In the genomic region with DNA sequence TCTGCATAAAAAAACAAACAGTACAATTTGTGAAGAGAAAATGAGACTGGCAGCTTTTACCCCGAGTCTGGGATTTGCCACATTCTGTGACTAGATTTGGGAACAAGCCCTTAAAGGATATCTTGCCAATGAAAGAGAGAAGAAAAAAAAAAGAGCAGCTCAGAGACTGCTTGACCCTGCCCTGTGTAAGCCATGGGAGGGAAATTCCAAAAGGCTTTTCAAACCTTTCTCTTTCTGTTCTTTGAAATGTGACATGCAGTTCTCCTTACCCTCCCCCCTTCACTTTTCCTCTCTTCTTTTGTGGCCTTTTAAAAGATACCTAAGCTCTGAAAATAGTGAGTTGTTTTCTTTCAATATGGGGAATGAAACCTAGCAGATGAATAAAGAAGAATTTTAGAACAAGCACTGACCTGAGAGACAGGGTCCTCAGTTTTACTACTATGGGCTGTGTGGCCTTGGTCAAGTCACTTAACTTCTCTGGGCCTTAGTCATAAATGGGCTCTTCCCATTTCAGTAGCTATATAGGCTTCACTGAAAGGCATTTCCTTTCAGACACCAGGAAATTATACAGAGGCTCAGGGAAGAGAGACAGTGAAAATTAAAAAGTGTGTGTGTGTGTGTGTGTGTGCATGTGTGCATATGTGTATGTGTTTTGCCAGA, we compare ENCODE assay signal across 1 cellular context.
TF ChIP-seq lines count a peak whose summit lies in the region.

No MANE protein-coding gene starts in this region.

TF ChIP-seq in GM23338, 12 proteins besides CTCF, POLR2A, EP300 and RAD21 (continued from another document):
- TF ChIP-seq, protein P1, sequence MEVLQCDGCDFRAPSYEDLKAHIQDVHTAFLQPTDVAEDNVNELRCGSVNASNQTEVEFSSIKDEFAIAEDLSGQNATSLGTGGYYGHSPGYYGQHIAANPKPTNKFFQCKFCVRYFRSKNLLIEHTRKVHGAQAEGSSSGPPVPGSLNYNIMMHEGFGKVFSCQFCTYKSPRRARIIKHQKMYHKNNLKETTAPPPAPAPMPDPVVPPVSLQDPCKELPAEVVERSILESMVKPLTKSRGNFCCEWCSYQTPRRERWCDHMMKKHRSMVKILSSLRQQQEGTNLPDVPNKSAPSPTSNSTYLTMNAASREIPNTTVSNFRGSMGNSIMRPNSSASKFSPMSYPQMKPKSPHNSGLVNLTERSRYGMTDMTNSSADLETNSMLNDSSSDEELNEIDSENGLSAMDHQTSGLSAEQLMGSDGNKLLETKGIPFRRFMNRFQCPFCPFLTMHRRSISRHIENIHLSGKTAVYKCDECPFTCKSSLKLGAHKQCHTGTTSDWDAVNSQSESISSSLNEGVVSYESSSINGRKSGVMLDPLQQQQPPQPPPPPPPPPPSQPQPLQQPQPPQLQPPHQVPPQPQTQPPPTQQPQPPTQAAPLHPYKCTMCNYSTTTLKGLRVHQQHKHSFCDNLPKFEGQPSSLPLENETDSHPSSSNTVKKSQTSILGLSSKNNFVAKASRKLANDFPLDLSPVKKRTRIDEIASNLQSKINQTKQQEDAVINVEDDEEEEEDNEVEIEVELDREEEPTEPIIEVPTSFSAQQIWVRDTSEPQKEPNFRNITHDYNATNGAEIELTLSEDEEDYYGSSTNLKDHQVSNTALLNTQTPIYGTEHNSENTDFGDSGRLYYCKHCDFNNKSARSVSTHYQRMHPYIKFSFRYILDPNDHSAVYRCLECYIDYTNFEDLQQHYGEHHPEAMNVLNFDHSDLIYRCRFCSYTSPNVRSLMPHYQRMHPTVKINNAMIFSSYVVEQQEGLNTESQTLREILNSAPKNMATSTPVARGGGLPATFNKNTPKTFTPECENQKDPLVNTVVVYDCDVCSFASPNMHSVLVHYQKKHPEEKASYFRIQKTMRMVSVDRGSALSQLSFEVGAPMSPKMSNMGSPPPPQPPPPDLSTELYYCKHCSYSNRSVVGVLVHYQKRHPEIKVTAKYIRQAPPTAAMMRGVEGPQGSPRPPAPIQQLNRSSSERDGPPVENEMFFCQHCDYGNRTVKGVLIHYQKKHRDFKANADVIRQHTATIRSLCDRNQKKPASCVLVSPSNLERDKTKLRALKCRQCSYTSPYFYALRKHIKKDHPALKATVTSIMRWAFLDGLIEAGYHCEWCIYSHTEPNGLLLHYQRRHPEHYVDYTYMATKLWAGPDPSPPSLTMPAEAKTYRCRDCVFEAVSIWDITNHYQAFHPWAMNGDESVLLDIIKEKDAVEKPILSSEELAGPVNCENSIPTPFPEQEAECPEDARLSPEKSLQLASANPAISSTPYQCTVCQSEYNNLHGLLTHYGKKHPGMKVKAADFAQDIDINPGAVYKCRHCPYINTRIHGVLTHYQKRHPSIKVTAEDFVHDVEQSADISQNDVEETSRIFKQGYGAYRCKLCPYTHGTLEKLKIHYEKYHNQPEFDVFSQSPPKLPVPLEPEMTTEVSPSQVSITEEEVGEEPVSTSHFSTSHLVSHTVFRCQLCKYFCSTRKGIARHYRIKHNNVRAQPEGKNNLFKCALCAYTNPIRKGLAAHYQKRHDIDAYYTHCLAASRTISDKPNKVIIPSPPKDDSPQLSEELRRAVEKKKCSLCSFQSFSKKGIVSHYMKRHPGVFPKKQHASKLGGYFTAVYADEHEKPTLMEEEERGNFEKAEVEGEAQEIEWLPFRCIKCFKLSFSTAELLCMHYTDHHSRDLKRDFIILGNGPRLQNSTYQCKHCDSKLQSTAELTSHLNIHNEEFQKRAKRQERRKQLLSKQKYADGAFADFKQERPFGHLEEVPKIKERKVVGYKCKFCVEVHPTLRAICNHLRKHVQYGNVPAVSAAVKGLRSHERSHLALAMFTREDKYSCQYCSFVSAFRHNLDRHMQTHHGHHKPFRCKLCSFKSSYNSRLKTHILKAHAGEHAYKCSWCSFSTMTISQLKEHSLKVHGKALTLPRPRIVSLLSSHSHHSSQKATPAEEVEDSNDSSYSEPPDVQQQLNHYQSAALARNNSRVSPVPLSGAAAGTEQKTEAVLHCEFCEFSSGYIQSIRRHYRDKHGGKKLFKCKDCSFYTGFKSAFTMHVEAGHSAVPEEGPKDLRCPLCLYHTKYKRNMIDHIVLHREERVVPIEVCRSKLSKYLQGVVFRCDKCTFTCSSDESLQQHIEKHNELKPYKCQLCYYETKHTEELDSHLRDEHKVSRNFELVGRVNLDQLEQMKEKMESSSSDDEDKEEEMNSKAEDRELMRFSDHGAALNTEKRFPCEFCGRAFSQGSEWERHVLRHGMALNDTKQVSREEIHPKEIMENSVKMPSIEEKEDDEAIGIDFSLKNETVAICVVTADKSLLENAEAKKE (CRISPR knock-in tag; IDR thresholded peaks at IDR 0.05) = no peak
- TF ChIP-seq EZH2 (IDR thresholded peaks at IDR 0.05; ENCODE audit: low read depth, unreplicated experiment) = no peak
- TF ChIP-seq ZNF331 (CRISPR knock-in tag; IDR thresholded peaks at IDR 0.05; ENCODE audit: low read depth) = no peak
- TF ChIP-seq POLR2AphosphoS5 (IDR thresholded peaks at IDR 0.05; ENCODE audit: low read depth) = no peak
- TF ChIP-seq, protein P2, sequence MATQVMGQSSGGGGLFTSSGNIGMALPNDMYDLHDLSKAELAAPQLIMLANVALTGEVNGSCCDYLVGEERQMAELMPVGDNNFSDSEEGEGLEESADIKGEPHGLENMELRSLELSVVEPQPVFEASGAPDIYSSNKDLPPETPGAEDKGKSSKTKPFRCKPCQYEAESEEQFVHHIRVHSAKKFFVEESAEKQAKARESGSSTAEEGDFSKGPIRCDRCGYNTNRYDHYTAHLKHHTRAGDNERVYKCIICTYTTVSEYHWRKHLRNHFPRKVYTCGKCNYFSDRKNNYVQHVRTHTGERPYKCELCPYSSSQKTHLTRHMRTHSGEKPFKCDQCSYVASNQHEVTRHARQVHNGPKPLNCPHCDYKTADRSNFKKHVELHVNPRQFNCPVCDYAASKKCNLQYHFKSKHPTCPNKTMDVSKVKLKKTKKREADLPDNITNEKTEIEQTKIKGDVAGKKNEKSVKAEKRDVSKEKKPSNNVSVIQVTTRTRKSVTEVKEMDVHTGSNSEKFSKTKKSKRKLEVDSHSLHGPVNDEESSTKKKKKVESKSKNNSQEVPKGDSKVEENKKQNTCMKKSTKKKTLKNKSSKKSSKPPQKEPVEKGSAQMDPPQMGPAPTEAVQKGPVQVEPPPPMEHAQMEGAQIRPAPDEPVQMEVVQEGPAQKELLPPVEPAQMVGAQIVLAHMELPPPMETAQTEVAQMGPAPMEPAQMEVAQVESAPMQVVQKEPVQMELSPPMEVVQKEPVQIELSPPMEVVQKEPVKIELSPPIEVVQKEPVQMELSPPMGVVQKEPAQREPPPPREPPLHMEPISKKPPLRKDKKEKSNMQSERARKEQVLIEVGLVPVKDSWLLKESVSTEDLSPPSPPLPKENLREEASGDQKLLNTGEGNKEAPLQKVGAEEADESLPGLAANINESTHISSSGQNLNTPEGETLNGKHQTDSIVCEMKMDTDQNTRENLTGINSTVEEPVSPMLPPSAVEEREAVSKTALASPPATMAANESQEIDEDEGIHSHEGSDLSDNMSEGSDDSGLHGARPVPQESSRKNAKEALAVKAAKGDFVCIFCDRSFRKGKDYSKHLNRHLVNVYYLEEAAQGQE (IDR thresholded peaks at IDR 0.05; ENCODE audit: unreplicated experiment) = no peak
- TF ChIP-seq, protein P3, sequence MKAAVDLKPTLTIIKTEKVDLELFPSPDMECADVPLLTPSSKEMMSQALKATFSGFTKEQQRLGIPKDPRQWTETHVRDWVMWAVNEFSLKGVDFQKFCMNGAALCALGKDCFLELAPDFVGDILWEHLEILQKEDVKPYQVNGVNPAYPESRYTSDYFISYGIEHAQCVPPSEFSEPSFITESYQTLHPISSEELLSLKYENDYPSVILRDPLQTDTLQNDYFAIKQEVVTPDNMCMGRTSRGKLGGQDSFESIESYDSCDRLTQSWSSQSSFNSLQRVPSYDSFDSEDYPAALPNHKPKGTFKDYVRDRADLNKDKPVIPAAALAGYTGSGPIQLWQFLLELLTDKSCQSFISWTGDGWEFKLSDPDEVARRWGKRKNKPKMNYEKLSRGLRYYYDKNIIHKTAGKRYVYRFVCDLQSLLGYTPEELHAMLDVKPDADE (IDR thresholded peaks at IDR 0.05) = no peak
- no peak for TF ChIP-seq JUNB (IDR thresholded peaks at IDR 0.05; ENCODE audit: unreplicated experiment)
